In genomic region chr5:114657342-114658130, GRCh38 we compare ENCODE assay signal across 18 cellular contexts.
"Had no signal": no experiment of that assay in that cellular context is flagged by ENCODE, and none has a peak within 500 bp of the region (broad histone marks: within the 10 kb centered on the region; RNA-seq: fewer than 3 reads in every experiment).

No MANE protein-coding gene starts in this region.

- H3K9me3 ChIP-seq: thoracic aorta, upper lobe of left lung had no signal

- H3K27me3 ChIP-seq: foreskin keratinocyte, neural progenitor cell, upper lobe of left lung had no signal

- H3K27ac ChIP-seq: foreskin keratinocyte, neural progenitor cell, thoracic aorta had no signal

- H3K4me1 ChIP-seq: foreskin keratinocyte, neural progenitor cell, upper lobe of left lung had no signal

- DNase-seq: activated B cell treated with CpG ODN at 0.5 μM for 24 hours; activated CD4-positive, alpha-beta T cell treated with anti-CD3 and anti-CD28 coated beads for 36 hours; activated CD4-positive, alpha-beta T cell treated with anti-CD3 and anti-CD28 coated beads, Interleukin-2, amount 50 U/mL, for 48 hours; activated effector memory CD4-positive, alpha-beta T cell treated with Interleukin-2 at 50 U/mL for 16 hours; activated naive CD4-positive, alpha-beta T cell treated with anti-CD3 and anti-CD28 coated beads, Interleukin-2, amount 10 ng/mL, durations not matched to agents 7 days and 5 days; activated naive CD8-positive, alpha-beta T cell treated with anti-CD3 and anti-CD28 coated beads, Interleukin-2, amount 50 U/mL, for 24 hours; activated T-cell treated with anti-CD3 and anti-CD28 coated beads, Interleukin-2, amount 50 U/mL, for 48 hours; anterior cingulate cortex; effector CD4-positive, alpha-beta T cell; foreskin keratinocyte; naive thymus-derived CD8-positive, alpha-beta T cell; retina; stimulated activated CD4-positive, alpha-beta T cell treated with anti-CD3 and anti-CD28 coated beads, Interleukin-4, amount 100 ng/mL, for 24 hours; stimulated activated naive CD4-positive, alpha-beta T cell treated with Interleukin-2 at 50 U/mL for 16 hours; T-helper 9 cell had no signal

- ATAC-seq: activated CD4-positive, alpha-beta T cell treated with anti-CD3 and anti-CD28 coated beads for 36 hours; activated naive CD8-positive, alpha-beta T cell treated with anti-CD3 and anti-CD28 coated beads, Interleukin-2, amount 50 U/mL, for 24 hours; foreskin keratinocyte; naive thymus-derived CD8-positive, alpha-beta T cell had no signal

- H3K36me3 ChIP-seq: neural progenitor cell, thoracic aorta, upper lobe of left lung had no signal

- H3K4me3 ChIP-seq: neural progenitor cell, thoracic aorta, upper lobe of left lung had no signal
